ENCODE assay signal across 8 cellular contexts in genomic region chr12:92769124-92769901, GRCh38.
DNase-seq lines count a peak whose midpoint lies in the region; ATAC-seq and TF ChIP-seq lines count a peak whose summit lies in the region.

No MANE protein-coding gene starts in this region.

- H3K4me1 Mint-ChIP-seq in CD8-positive, alpha-beta T cell (ENCODE audit: low read depth) = peaks cover 31% of the 10 kb centered on the region

- intact Hi-C loops in CD8-positive, alpha-beta T cell (cut with DNase I, micrococcal nuclease) = no loop called here

- CTCF ChIA-PET in CD8-positive, alpha-beta T cell (lab: Charles Lee) = interaction anchor here (0.6 to 1.7 kb wide), 4 partner anchors 12 to 1387 kb away, joined by 3 to 4 read pairs (median 4); no protein-coding TSS in a partner anchor

- TF ChIP-seq CTCF in CD8-positive, alpha-beta T cell (IDR thresholded peaks at IDR 0.05) = no peak
- no peak for TF ChIP-seq CTCF in fibroblast of pulmonary artery (IDR thresholded peaks at IDR 0.05; ENCODE audit: low read length, missing control alignments)

- H3K4me3 ChIP-seq in CD8-positive, alpha-beta T cell (ENCODE audit: low read depth, low read length) = no peak overlapping the region
- no peak overlapping the region for H3K4me3 ChIP-seq in fibroblast of pulmonary artery (replicated peaks; ENCODE audit: low read depth, low read length)

- no peak for ATAC-seq in CD8-positive, alpha-beta T cell
- ATAC-seq in GM21360 (IDR thresholded peaks at IDR 0.05; ENCODE audit: unreplicated experiment) = peak; percentile 79
- peak; percentile 77 for ATAC-seq in HG03565 (IDR thresholded peaks at IDR 0.05; ENCODE audit: unreplicated experiment)

- no peaks in the 10 kb centered on the region for H3K27me3 ChIP-seq in CD8-positive, alpha-beta T cell (ENCODE audit: insufficient read depth, low read length)

- H3K9me3 ChIP-seq in CD8-positive, alpha-beta T cell (ENCODE audit: low read length) = no peaks in the 10 kb centered on the region

- DNase-seq in CD8-positive, alpha-beta T cell = no peak
- peak; percentile 42 for DNase-seq in fibroblast of pulmonary artery (ENCODE audit: low read depth)
- no peak for DNase-seq in midbrain (lab: John Stamatoyannopoulos, UW)
- no peak for DNase-seq in LoVo (ENCODE audit: low spot score)
- no peak for DNase-seq in epidermal melanocyte (ENCODE audit: insufficient read length, low spot score)
- no peak for DNase-seq in activated CD8-positive, alpha-beta memory T cell treated with anti-CD3 and anti-CD28 coated beads, Interleukin-2, amount 50 U/mL, for 4 hours

- H3K27ac ChIP-seq in CD8-positive, alpha-beta T cell (ENCODE audit: low read depth, low read length) = no peak overlapping the region

- no peaks in the 10 kb centered on the region for H3K36me3 ChIP-seq in CD8-positive, alpha-beta T cell (ENCODE audit: insufficient read depth, low read length)

- peaks cover 16% of the 10 kb centered on the region for H3K4me1 ChIP-seq in CD8-positive, alpha-beta T cell (ENCODE audit: insufficient read depth, low read length)

- POLR2A ChIA-PET in CD8-positive, alpha-beta T cell (lab: Charles Lee) = no interaction called here

- no peaks in the 10 kb centered on the region for H3K9me3 Mint-ChIP-seq in CD8-positive, alpha-beta T cell

- peaks cover 2% of the 10 kb centered on the region for H3K36me3 Mint-ChIP-seq in CD8-positive, alpha-beta T cell

- no peaks in the 10 kb centered on the region for H3K27me3 Mint-ChIP-seq in CD8-positive, alpha-beta T cell (ENCODE audit: low read depth)

- peak overlapping the region; percentile 16 for H3K4me3 Mint-ChIP-seq in CD8-positive, alpha-beta T cell

- H3K27ac Mint-ChIP-seq in CD8-positive, alpha-beta T cell = peak overlapping the region; percentile 4
